In genomic region chr12:256958-257357, GRCh38 we compare ENCODE assay signal across 2 cellular contexts.
TF ChIP-seq lines count a peak whose summit lies in the region.

No MANE protein-coding gene starts in this region.

TF ChIP-seq in HepG2, 621 proteins besides CTCF, POLR2A, EP300 and RAD21:
- TF ChIP-seq ZNF614 (CRISPR knock-in tag; IDR thresholded peaks at IDR 0.05; ENCODE audit: borderline replicate concordance) = no peak
- TF ChIP-seq ZNF18 (CRISPR knock-in tag; IDR thresholded peaks at IDR 0.05; ENCODE audit: insufficient replicate concordance) = no peak
- TF ChIP-seq RNF2 (conservative IDR thresholded peaks at IDR 0.05; ENCODE audit: low read depth) = no peak
- no peak for TF ChIP-seq ZNF564 (CRISPR knock-in tag; IDR thresholded peaks at IDR 0.05)
- no peak for TF ChIP-seq KDM2A (CRISPR knock-in tag; IDR thresholded peaks at IDR 0.05; ENCODE audit: borderline replicate concordance, low read depth)
- TF ChIP-seq SAFB2 (CRISPR knock-in tag; IDR thresholded peaks at IDR 0.05; ENCODE audit: borderline replicate concordance, low read depth) = no peak
- TF ChIP-seq DNMT3B (CRISPR knock-in tag; conservative IDR thresholded peaks at IDR 0.05) = no peak
- TF ChIP-seq PPARG (CRISPR knock-in tag; conservative IDR thresholded peaks at IDR 0.05) = no peak
- TF ChIP-seq IKZF5 (CRISPR knock-in tag; IDR thresholded peaks at IDR 0.05) = no peak
- TF ChIP-seq KLF13 (CRISPR knock-in tag; IDR thresholded peaks at IDR 0.05) = no peak
- TF ChIP-seq ZNF232 (CRISPR knock-in tag; IDR thresholded peaks at IDR 0.05; ENCODE audit: borderline replicate concordance) = no peak
- no peak for TF ChIP-seq ZNF776 (CRISPR knock-in tag; IDR thresholded peaks at IDR 0.05)
- TF ChIP-seq SP140L (CRISPR knock-in tag; IDR thresholded peaks at IDR 0.05; ENCODE audit: borderline replicate concordance) = no peak
- no peak for TF ChIP-seq HOXD1 (CRISPR knock-in tag; IDR thresholded peaks at IDR 0.05)
- TF ChIP-seq ZNF326 (CRISPR knock-in tag; IDR thresholded peaks at IDR 0.05; ENCODE audit: borderline replicate concordance) = no peak
- TF ChIP-seq ZNF629 (CRISPR knock-in tag; conservative IDR thresholded peaks at IDR 0.05) = no peak
- TF ChIP-seq ZBTB14 (CRISPR knock-in tag; IDR thresholded peaks at IDR 0.05) = no peak
- TF ChIP-seq REXO4 (CRISPR knock-in tag; IDR thresholded peaks at IDR 0.05; ENCODE audit: borderline replicate concordance) = no peak
- no peak for TF ChIP-seq SP4 (CRISPR knock-in tag; IDR thresholded peaks at IDR 0.05)
- TF ChIP-seq MXD1 (CRISPR knock-in tag; IDR thresholded peaks at IDR 0.05) = no peak

TF ChIP-seq in K562, 482 proteins besides CTCF, POLR2A, EP300 and RAD21:
- TF ChIP-seq ZNF316 (IDR thresholded peaks at IDR 0.05) (peak; percentile 39; the same call in 1 of the 2 replicates), RCOR1 (IDR thresholded peaks at IDR 0.05; ENCODE audit: borderline replicate concordance in 1 of 2, low read depth in 2 of 2, low read length in 2 of 2) (0 out of 4 replicates have a peak, but pooled peaks of 1 of the 2 experiments have one; percentile 23), PBX2 (CRISPR knock-in tag; IDR thresholded peaks at IDR 0.05; ENCODE audit: low read depth) (no peak), PBX2 (tag; conservative IDR thresholded peaks at IDR 0.05; ENCODE audit: low read depth) (peak; percentile 35; the same call in 1 of the 2 replicates), GABPA (tag; conservative IDR thresholded peaks at IDR 0.05; ENCODE audit: low read depth) (no peak), TBL1XR1 (IDR thresholded peaks at IDR 0.05; ENCODE audit: low read length in 2 of 2) (no peak), CTBP1 (IDR thresholded peaks at IDR 0.05; ENCODE audit: borderline replicate concordance) (0 out of 2 replicates have a peak, but pooled peaks have one; percentile 36), MEIS2 (IDR thresholded peaks at IDR 0.05; ENCODE audit: partially characterized antibody) (peak; percentile 55), ZNF384 (IDR thresholded peaks at IDR 0.05; ENCODE audit: low read depth, low read length) (peak; percentile 41; the same call in 1 of the 2 replicates), EGR1 (conservative IDR thresholded peaks at IDR 0.05) (peak; percentile 84), CREB5 (CRISPR knock-in tag; IDR thresholded peaks at IDR 0.05) (no peak), MAFK (IDR thresholded peaks at IDR 0.05; ENCODE audit: low read length) (peak; percentile 14; the same call in 1 of the 2 replicates), THRA (IDR thresholded peaks at IDR 0.05) (no peak), HMBOX1 (IDR thresholded peaks at IDR 0.05) (peak; percentile 22; the same call in 1 of the 2 replicates)
